In genomic region chr2:164560902-164561301, GRCh38 we compare ENCODE assay signal across 14 cellular contexts.
DNase-seq lines count a peak whose midpoint lies in the region; ATAC-seq and TF ChIP-seq lines count a peak whose summit lies in the region.
"Had no signal": no experiment of that assay in that cellular context is flagged by ENCODE, and none has a peak within 500 bp of the region (broad histone marks: within the 10 kb centered on the region; RNA-seq: fewer than 3 reads in every experiment).

No MANE protein-coding gene starts in this region.

- no peaks in the 10 kb centered on the region for H3K79me2 ChIP-seq in ACC112 (ENCODE audit: control insufficient read depth, insufficient read depth, low read length, unreplicated experiment)

- H2AFZ ChIP-seq in ACC112 (ENCODE audit: low read length, unreplicated experiment) = no peak overlapping the region
- H2AFZ ChIP-seq: GM23338 had no signal

- intact Hi-C loops in left cardiac atrium (cut with DNase I) = loop anchor here in 1 of 2 donors (2.0 kb wide), 1 partner anchor 40 kb away; no protein-coding TSS in a partner anchor
- intact Hi-C loops in psoas muscle (cut with DNase I) = loop anchor here (2.0 to 10.0 kb wide), 4 partner anchors 36 to 158 kb away; no protein-coding TSS in a partner anchor

- no peaks in the 10 kb centered on the region for H3K27me3 ChIP-seq in ACC112 (ENCODE audit: insufficient read depth, low read length)
- no peaks in the 10 kb centered on the region for H3K27me3 ChIP-seq in adipocyte (replicated peaks; ENCODE audit: control insufficient read depth, insufficient read depth, low read length)
- H3K27me3 ChIP-seq in psoas muscle (ENCODE audit: insufficient read depth in 3 of 3, low read length in 2 of 3) = no peaks in the 10 kb centered on the region
- H3K27me3 ChIP-seq: MG63, Peyer's patch had no signal

- H3K27ac ChIP-seq in ACC112 (ENCODE audit: low read depth, low read length) = no peak overlapping the region
- H3K27ac ChIP-seq in psoas muscle = no peak overlapping the region
- H3K27ac ChIP-seq: Peyer's patch, SK-N-MC had no signal

- H3K36me3 ChIP-seq in ACC112 (ENCODE audit: insufficient read depth, low read length) (no peaks in the 10 kb centered on the region), adipocyte (ENCODE audit: control insufficient read depth, insufficient read depth, low read length, severe bottlenecking) (no peaks in the 10 kb centered on the region), psoas muscle (ENCODE audit: insufficient read depth in 1 of 2, low read depth in 1 of 2) (no peaks in the 10 kb centered on the region)
- H3K36me3 ChIP-seq: MG63, Peyer's patch had no signal

- H3K4me1 ChIP-seq in ACC112 (ENCODE audit: control insufficient read depth, insufficient read depth, low read length, unreplicated experiment) (peaks cover 6% of the 10 kb centered on the region), adipocyte (ENCODE audit: control insufficient read depth, insufficient read depth, low read length) (peaks cover 34% of the 10 kb centered on the region), psoas muscle (peaks cover 6% of the 10 kb centered on the region)
- H3K4me1 ChIP-seq: Peyer's patch had no signal

- 4 to 22% (median 19%) methylated on average over 2 of the region's 2 CpGs for WGBS in psoas muscle, 3 donors

- peak overlapping the region; percentile 2 for H3K9ac ChIP-seq in adipocyte (ENCODE audit: low read length)

- no peak overlapping the region for H3K4me3 Mint-ChIP-seq in HFFc6
- H3K4me3 Mint-ChIP-seq: CD14-positive monocyte, GM23338, IgD-negative memory B cell had no signal

- DNase-seq in adipocyte (ENCODE audit: low read depth) (no peak), left cardiac atrium (no peak), psoas muscle (no peak), HFFc6 (no peak), NCI-H2107 (lab: John Stamatoyannopoulos, UW) (no peak)
- no peak for DNase-seq in activated effector memory CD4-positive, alpha-beta T cell treated with anti-CD3 and anti-CD28 coated beads, Interleukin-2, amount 50 U/mL, for 16 hours
- DNase-seq: DND-41, MG63, Peyer's patch had no signal

- H3K4me3 ChIP-seq in ACC112 (ENCODE audit: low read depth, low read length) = peak overlapping the region; percentile 32; the same call in 1 of the 2 replicates
- no peak overlapping the region for H3K4me3 ChIP-seq in adipocyte (ENCODE audit: low read length)
- no peak overlapping the region for H3K4me3 ChIP-seq in psoas muscle
- H3K4me3 ChIP-seq: GM23338, MG63, Peyer's patch, SK-N-MC had no signal

- H3K36me3 Mint-ChIP-seq in HFFc6 (ENCODE audit: low read depth) = no peaks in the 10 kb centered on the region
- H3K36me3 Mint-ChIP-seq: CD14-positive monocyte, IgD-negative memory B cell had no signal

- no peak overlapping the region for H3K27ac Mint-ChIP-seq in HFFc6
- H3K27ac Mint-ChIP-seq: CD14-positive monocyte, GM23338, IgD-negative memory B cell had no signal

- no peaks in the 10 kb centered on the region; the same call in 1 of the 2 replicates for H3K4me1 Mint-ChIP-seq in HFFc6 (ENCODE audit: low read depth)
- H3K4me1 Mint-ChIP-seq: CD14-positive monocyte had no signal

- H3K9me3 ChIP-seq in adipocyte (ENCODE audit: control insufficient read depth, low read length) (no peaks in the 10 kb centered on the region), psoas muscle (no peaks in the 10 kb centered on the region)
- H3K9me3 ChIP-seq: MG63, Peyer's patch had no signal

- peaks cover 11% of the 10 kb centered on the region for H3K27me3 Mint-ChIP-seq in HFFc6 (ENCODE audit: insufficient read depth)

- ATAC-seq in left cardiac atrium = peak; percentile 83 to 88
- peak; percentile 42 to 80 (median 58) for ATAC-seq in psoas muscle
- ATAC-seq: GM23338 had no signal

- no peaks in the 10 kb centered on the region for H3K9me3 Mint-ChIP-seq in HFFc6
- H3K9me3 Mint-ChIP-seq: GM23338, IgD-negative memory B cell had no signal

- TF ChIP-seq CTCF in psoas muscle (IDR thresholded peaks at IDR 0.05) (no peak), HFFc6 (IDR thresholded peaks at IDR 0.05) (no peak)
